8 cellular contexts compared by ENCODE assay signal in genomic region chr17:1108560-1108809, GRCh38.
DNase-seq lines count a peak whose midpoint lies in the region; ATAC-seq and TF ChIP-seq lines count a peak whose summit lies in the region.

No MANE protein-coding gene starts in this region.

- CTCF ChIA-PET in activated CD8-positive, alpha-beta memory T cell treated with anti-CD3 and anti-CD28 coated beads, Interleukin-2, amount 10 ng/mL, durations not matched to agents 7 days and 5 days (lab: Charles Lee), result interaction anchor here (0.7 to 1.2 kb wide), 5 partner anchors 13 to 90 kb away, joined by 3 to 9 read pairs (median 4); no protein-coding TSS in a partner anchor

- peaks cover 51% of the 10 kb centered on the region for H3K4me1 Mint-ChIP-seq in activated CD8-positive, alpha-beta memory T cell treated with anti-CD3 and anti-CD28 coated beads, Interleukin-2, amount 10 ng/mL, durations not matched to agents 7 days and 5 days

- peak overlapping the region; percentile 95 for H3K27ac ChIP-seq in VCaP

- no peak; the same call in 1 of the 2 replicates for TF ChIP-seq CTCF in VCaP (conservative IDR thresholded peaks at IDR 0.05)

- peak overlapping the region; percentile 80 for H3K4me3 Mint-ChIP-seq in activated CD8-positive, alpha-beta memory T cell treated with anti-CD3 and anti-CD28 coated beads, Interleukin-2, amount 10 ng/mL, durations not matched to agents 7 days and 5 days

- peak overlapping the region; percentile 24 for H3K27ac Mint-ChIP-seq in activated CD8-positive, alpha-beta memory T cell treated with anti-CD3 and anti-CD28 coated beads, Interleukin-2, amount 10 ng/mL, durations not matched to agents 7 days and 5 days

- intact Hi-C loops in Right ventricle myocardium superior (cut with DNase I) (no loop called here), sciatic nerve (cut with DNase I) (no loop called here)

- no peaks in the 10 kb centered on the region for H3K9me3 Mint-ChIP-seq in activated CD8-positive, alpha-beta memory T cell treated with anti-CD3 and anti-CD28 coated beads, Interleukin-2, amount 10 ng/mL, durations not matched to agents 7 days and 5 days (ENCODE audit: low read depth)

- no peak for DNase-seq in activated CD8-positive, alpha-beta memory T cell treated with anti-CD3 and anti-CD28 coated beads, Interleukin-2, amount 10 ng/mL, durations not matched to agents 7 days and 5 days
- no peak for DNase-seq in activated CD8-positive, alpha-beta memory T cell treated with anti-CD3 and anti-CD28 coated beads, Interleukin-2, amount 50 U/mL, for 4 hours
- DNase-seq in Right ventricle myocardium superior, result peak; percentile 51
- DNase-seq in sciatic nerve (ENCODE audit: low spot score), result no peak
- no peak for DNase-seq in NCI-H2081 treated with DMSO at 0.1 percent for 48 hours (lab: John Stamatoyannopoulos, UW)
- DNase-seq in stimulated activated CD4-positive, alpha-beta T cell treated with anti-CD3 and anti-CD28 coated beads, Interleukin-1b, Interleukin-23, amount 100 ng/mL, for 48 hours, result no peak

- ATAC-seq in activated CD8-positive, alpha-beta memory T cell treated with anti-CD3 and anti-CD28 coated beads, Interleukin-2, amount 10 ng/mL, durations not matched to agents 7 days and 5 days, result no peak
- ATAC-seq in Right ventricle myocardium superior (ENCODE audit: poor library complexity) (peak; percentile 10), sciatic nerve (peak; percentile 3), GM19328 (IDR thresholded peaks at IDR 0.05; ENCODE audit: unreplicated experiment) (no peak)

- no peaks in the 10 kb centered on the region for H3K36me3 Mint-ChIP-seq in activated CD8-positive, alpha-beta memory T cell treated with anti-CD3 and anti-CD28 coated beads, Interleukin-2, amount 10 ng/mL, durations not matched to agents 7 days and 5 days

- no peaks in the 10 kb centered on the region for H3K27me3 Mint-ChIP-seq in activated CD8-positive, alpha-beta memory T cell treated with anti-CD3 and anti-CD28 coated beads, Interleukin-2, amount 10 ng/mL, durations not matched to agents 7 days and 5 days

Comparison
In these comparisons a context has a peak if more than half of its experiments do, and no peak if none do; other contexts are left out.
1. ATAC-seq: peak in Right ventricle myocardium superior (single experiment) and sciatic nerve (single experiment); none in activated CD8-positive, alpha-beta memory T cell treated with anti-CD3 and anti-CD28 coated beads, Interleukin-2, amount 10 ng/mL, durations not matched to agents 7 days and 5 days (single experiment) and GM19328 (single experiment).